In genomic region chr14:65229431-65230286, GRCh38 we compare ENCODE assay signal across 8 cellular contexts.
DNase-seq lines count a peak whose midpoint lies in the region; ATAC-seq, FAIRE-seq and TF ChIP-seq lines count a peak whose summit lies in the region.

No MANE protein-coding gene starts in this region.

- WGBS in mammary epithelial cell (ENCODE audit: low coverage, missing lambda C conversion rate): 8% methylated on average over 14 of the region's 20 CpGs
- WGBS in small intestine, 3 donors: 8 to 15% (median 8%) methylated on average over 18 to 20 of the region's 20 CpGs

- H3K36me3 Mint-ChIP-seq in T-cell: no peaks in the 10 kb centered on the region

- H4K20me1 ChIP-seq in mammary epithelial cell (ENCODE audit: insufficient read depth, low read length): no peaks in the 10 kb centered on the region

- peak overlapping the region; percentile 92 for H2AFZ ChIP-seq in mammary epithelial cell (ENCODE audit: low read depth, low read length)

- peak overlapping the region; percentile 88 for H3K4me2 ChIP-seq in mammary epithelial cell (ENCODE audit: insufficient read depth, low read depth, low read length)

- no peaks in the 10 kb centered on the region for H3K27me3 ChIP-seq in mammary epithelial cell (ENCODE audit: insufficient read depth, low read length)
- H3K27me3 ChIP-seq in small intestine (ENCODE audit: control insufficient read depth in 2 of 2, insufficient read depth in 2 of 2, low read length in 2 of 2): no peaks in the 10 kb centered on the region

- POLR2A ChIA-PET in HEK293 (lab: Yijun Ruan, JAX): interaction anchor here (1.0 kb wide), 1 partner anchor 182 kb away, joined by 4 read pairs; no protein-coding TSS in a partner anchor
- POLR2A ChIA-PET in T-cell (lab: Charles Lee): interaction anchor here (0.6 kb wide), 2 partner anchors 77 to 182 kb away, joined by 3 to 4 read pairs; no protein-coding TSS in a partner anchor

- peaks cover 10% of the 10 kb centered on the region for H3K4me1 ChIP-seq in HEK293 (ENCODE audit: control insufficient read depth, insufficient read depth, low read length)
- peaks cover 31% of the 10 kb centered on the region for H3K4me1 ChIP-seq in mammary epithelial cell (ENCODE audit: insufficient read depth, low read length)
- H3K4me1 ChIP-seq in small intestine (ENCODE audit: control insufficient read depth in 2 of 2, insufficient read depth in 1 of 2, low read depth in 1 of 2, low read length in 1 of 2): peaks cover 0 to 19% of the 10 kb centered on the region in 2 donors

- H3K27ac Mint-ChIP-seq in T-cell: peak overlapping the region; percentile 98

- H3K79me2 ChIP-seq in mammary epithelial cell (ENCODE audit: insufficient read depth, low read length): no peaks in the 10 kb centered on the region

- in situ Hi-C loops in mammary epithelial cell (cut with MboI; ENCODE audit: low sequenced_read_pairs in 2 of 2): loop anchor here in 1 of 2 donors (10.0 kb wide), 1 partner anchor 135 kb away; no protein-coding TSS in a partner anchor

- H3K4me3 Mint-ChIP-seq in T-cell: peak overlapping the region; percentile 84 to 87 (median 87)

- intact Hi-C loops in mammary epithelial cell (cut with micrococcal nuclease): no loop called here

- CTCF ChIA-PET in HEK293 (lab: Yijun Ruan, JAX) (interaction anchor here (0.7 to 1.5 kb wide), 2 partner anchors 729 to 995 kb away, joined by 3 to 4 read pairs; no protein-coding TSS in a partner anchor), T-cell (lab: Charles Lee) (no interaction called here), mammary epithelial cell (lab: Charles Lee; ENCODE audit: low non-redundant PET) (no interaction called here)

- peak overlapping the region; percentile 17; the same call in 1 of the 2 replicates for H3K4me3 ChIP-seq in HEK293 (ENCODE audit: low read depth, low read length)
- H3K4me3 ChIP-seq in mammary epithelial cell (replicated peaks in 1 of 3; ENCODE audit: insufficient read depth in 1 of 3, low read depth in 2 of 3, low read length in 3 of 3): peak overlapping the region; percentile 22 to 37 (median 28)
- peak overlapping the region in 1 of 2 donors; percentile 32 for H3K4me3 ChIP-seq in small intestine (ENCODE audit: low read depth in 1 of 2, low read length in 2 of 2)

- H3K36me3 ChIP-seq in HEK293 (ENCODE audit: control insufficient read depth in 2 of 2, insufficient read depth in 1 of 2, low read length in 2 of 2) (no peaks in the 10 kb centered on the region), mammary epithelial cell (ENCODE audit: insufficient read depth, low read length) (no peaks in the 10 kb centered on the region), small intestine (ENCODE audit: control insufficient read depth in 2 of 2, insufficient read depth in 2 of 2, low read length in 2 of 2) (no peaks in the 10 kb centered on the region)

- peak overlapping the region; percentile 24 for H3K9ac ChIP-seq in mammary epithelial cell (ENCODE audit: insufficient read depth, low read length)

- FAIRE-seq in small intestine (lab: Jason Lieb, UNC): no peak

- peak overlapping the region; percentile 76 for H3K27ac ChIP-seq in HEK293 (ENCODE audit: extremely low read depth, low read depth, low read length)
- peak overlapping the region; percentile 45 for H3K27ac ChIP-seq in mammary epithelial cell (ENCODE audit: insufficient read depth, low read depth, low read length)
- H3K27ac ChIP-seq in small intestine (ENCODE audit: low read depth in 1 of 2, low read length in 1 of 2): peak overlapping the region; percentile 85 to 98

- H3K9me3 ChIP-seq in HEK293 (ENCODE audit: control insufficient read depth, insufficient read depth, low read depth, low read length) (no peaks in the 10 kb centered on the region), mammary epithelial cell (replicated peaks; ENCODE audit: insufficient read depth, low read length) (no peaks in the 10 kb centered on the region), small intestine (ENCODE audit: control insufficient read depth, low read depth) (no peaks in the 10 kb centered on the region)

- TF ChIP-seq CTCF in HEK293 (tag by site-specific recombination; IDR thresholded peaks at IDR 0.05) (no peak), mammary epithelial cell (conservative IDR thresholded peaks at IDR 0.05 in 1 of 2, IDR thresholded peaks at IDR 0.05 in 1 of 2; ENCODE audit: extremely low read depth in 1 of 2, insufficient read depth in 1 of 2, low read depth in 1 of 2, low read length in 2 of 2) (no peak)

- H3K9me3 Mint-ChIP-seq in T-cell: no peaks in the 10 kb centered on the region

- H3K4me1 Mint-ChIP-seq in T-cell: peaks cover 37 to 64% (median 62%) of the 10 kb centered on the region in 3 donors

- no peaks in the 10 kb centered on the region for H3K27me3 Mint-ChIP-seq in T-cell

- ATAC-seq in T-cell (replicated peaks in 1 of 4) (peak; percentile 78 to 88 (median 86)), GM19395 (IDR thresholded peaks at IDR 0.05; ENCODE audit: unreplicated experiment) (no peak), GM21529 (IDR thresholded peaks at IDR 0.05; ENCODE audit: unreplicated experiment) (no peak)

- DNase-seq in AG20443 (ENCODE audit: low spot score) (peak; percentile 59), T-cell (peak in 27 of 34 experiments; percentile 5 to 48 (median 20)), mammary epithelial cell (peak; percentile 41), islet precursor cell (peak; percentile 92), small intestine (peak; percentile 79)

- no TSS peak for BruUV-seq in mammary epithelial cell (replicated peaks; lab: Mats Ljungman, UMichigan)

- dilution Hi-C loops in mammary epithelial cell (cut with HindIII; ENCODE audit: low sequenced_read_pairs): loop anchor here (5.0 kb wide), 1 partner anchor 62 kb away; no protein-coding TSS in a partner anchor

TF ChIP-seq in HEK293, 187 proteins besides CTCF, POLR2A, EP300 and RAD21:
- TF ChIP-seq ZNF26 (tag by site-specific recombination; IDR thresholded peaks at IDR 0.05) (no peak), ZNF10 (tag by site-specific recombination; IDR thresholded peaks at IDR 0.05) (no peak), GLI4 (tag by site-specific recombination; IDR thresholded peaks at IDR 0.05) (no peak), ZFHX2 (tag by site-specific recombination; conservative IDR thresholded peaks at IDR 0.05) (peak; percentile 45)
TF ChIP-seq in HEK293: peak in this region for 1.

Comparison
In these comparisons a context has a peak if more than half of its experiments do, and no peak if none do; other contexts are left out.
1. DNase-seq: peak in every context shown above with its lines; median percentile 92 in islet precursor cell; 79 in small intestine; 59 in AG20443; 41 in mammary epithelial cell; 20 in T-cell.
2. ATAC-seq: peak in T-cell (4 of 4); none in GM19395 (single experiment) and GM21529 (single experiment).
3. Peak in every context shown above with its lines, with median percentiles within 50 percentile points of each other: H3K27ac ChIP-seq.